In genomic region chr5:73282383-73282782, GRCh38 we compare ENCODE assay signal across 18 cellular contexts.
DNase-seq lines count a peak whose midpoint lies in the region; ATAC-seq and TF ChIP-seq lines count a peak whose summit lies in the region.
"Had no signal": no experiment of that assay in that cellular context is flagged by ENCODE, and none has a peak within 500 bp of the region (broad histone marks: within the 10 kb centered on the region; RNA-seq: fewer than 3 reads in every experiment).

No MANE protein-coding gene starts in this region.

- H3K4me3 ChIP-seq in mesenchymal stem cell (ENCODE audit: insufficient read depth in 1 of 2, low read depth in 1 of 2, low read length in 2 of 2) (no peak overlapping the region), body of pancreas (no peak overlapping the region), spleen (no peak overlapping the region)
- H3K4me3 ChIP-seq: hepatocyte, smooth muscle cell had no signal

- H3K4me2 ChIP-seq in mesenchymal stem cell (ENCODE audit: low read length, poor library complexity, severe bottlenecking): peak overlapping the region; percentile 33
- H3K4me2 ChIP-seq: hepatocyte, smooth muscle cell had no signal

- H3K4me1 ChIP-seq in mesenchymal stem cell (ENCODE audit: control insufficient read depth, insufficient read depth, low read depth, low read length) (peaks cover 19% of the 10 kb centered on the region), body of pancreas (peaks cover 40% of the 10 kb centered on the region), spleen (no peaks in the 10 kb centered on the region)

- no peak overlapping the region for H3K14ac ChIP-seq in mesenchymal stem cell (ENCODE audit: low read length in 2 of 2)

- no peak overlapping the region for H3K18ac ChIP-seq in mesenchymal stem cell (ENCODE audit: low read depth in 1 of 2, low read length in 2 of 2)

- no peak overlapping the region for H2BK15ac ChIP-seq in mesenchymal stem cell (ENCODE audit: low read depth, poor library complexity, severe bottlenecking)

- no peak overlapping the region for H4K8ac ChIP-seq in mesenchymal stem cell (ENCODE audit: low read length)

- H3K36me3 ChIP-seq in mesenchymal stem cell (ENCODE audit: control insufficient read depth in 1 of 2, insufficient read depth in 2 of 2, low read depth in 1 of 2, low read length in 2 of 2) (no peaks in the 10 kb centered on the region), body of pancreas (replicated peaks in 1 of 2; ENCODE audit: insufficient read depth in 1 of 2, low read depth in 2 of 2) (no peaks in the 10 kb centered on the region), spleen (no peaks in the 10 kb centered on the region)

- DNase-seq in DMS79 (lab: John Stamatoyannopoulos, UW) (peak; percentile 89), NCI-H1417 (lab: John Stamatoyannopoulos, UW) (peak; percentile 48 to 96 (median 89)), NCI-H526 treated with DMSO at 0.1 percent for 48 hours (lab: John Stamatoyannopoulos, UW) (peak; percentile 12), mesenchymal stem cell (no peak), mucosa of gallbladder (ENCODE audit: low spot score) (no peak), omental fat pad (ENCODE audit: low spot score) (no peak), body of pancreas (no peak), spleen (no peak)
- DNase-seq: activated CD4-positive, alpha-beta memory T cell treated with anti-CD3 and anti-CD28 coated beads, Interleukin-2, amount 10 ng/mL, durations not matched to agents 7 days and 5 days; activated T-cell treated with anti-CD3 and anti-CD28 coated beads, Interleukin-2, amount 50 U/mL, for 48 hours; endodermal cell; KG1; NCI-H1048; stimulated activated CD8-positive, alpha-beta memory T cell treated with anti-CD3 and anti-CD28 coated beads, Interleukin-4, amount 100 ng/mL, for 48 hours; T-cell had no signal

- peaks cover 0 to 73% of the 10 kb centered on the region in 2 experiments for H3K27me3 ChIP-seq in mesenchymal stem cell (ENCODE audit: control insufficient read depth in 1 of 2, insufficient read depth in 1 of 2, low read length in 2 of 2)
- H3K27me3 ChIP-seq in body of pancreas: no peaks in the 10 kb centered on the region
- H3K27me3 ChIP-seq in spleen (replicated peaks in 1 of 7): peaks cover 0 to 41% (median 0%) of the 10 kb centered on the region in 7 donors
- H3K27me3 ChIP-seq: hepatocyte had no signal

- intact Hi-C loops in body of pancreas (cut with DNase I): no loop called here
- intact Hi-C loops in spleen (cut with DNase I; ENCODE audit: low total_unique reads): no loop called here

- WGBS in mesenchymal stem cell: 51% methylated on average over 3 of the region's 7 CpGs
- WGBS in body of pancreas, 2 donors: 59 to 61% methylated on average over 6 to 7 of the region's 7 CpGs
- WGBS in spleen, 5 donors: 60 to 71% (median 64%) methylated on average over 7 of the region's 7 CpGs

- no peak overlapping the region for H2AFZ ChIP-seq in mesenchymal stem cell (ENCODE audit: low read depth, low read length)
- H2AFZ ChIP-seq: hepatocyte had no signal

- TF ChIP-seq CTCF in omental fat pad (IDR thresholded peaks at IDR 0.05) (no peak), body of pancreas (IDR thresholded peaks at IDR 0.05) (no peak), spleen (IDR thresholded peaks at IDR 0.05 in 8 of 11, conservative IDR thresholded peaks at IDR 0.05 in 3 of 11) (no peak)

- no peak overlapping the region for H4K91ac ChIP-seq in mesenchymal stem cell (ENCODE audit: low read length)

- H3K9ac ChIP-seq in mesenchymal stem cell (ENCODE audit: low read length): no peak overlapping the region

- no peaks in the 10 kb centered on the region for H3K79me1 ChIP-seq in mesenchymal stem cell (replicated peaks; ENCODE audit: low read length, poor library complexity, severe bottlenecking)

- no peak overlapping the region for H2BK12ac ChIP-seq in mesenchymal stem cell (ENCODE audit: low read length in 2 of 2)

- no peak overlapping the region for H2BK120ac ChIP-seq in mesenchymal stem cell (ENCODE audit: low read depth, low read length)

- H3K9me3 ChIP-seq in mesenchymal stem cell (ENCODE audit: control insufficient read depth, low read length): no peaks in the 10 kb centered on the region
- H3K9me3 ChIP-seq in body of pancreas: no peaks in the 10 kb centered on the region
- H3K9me3 ChIP-seq in spleen: peaks cover 0 to 7% (median 4%) of the 10 kb centered on the region in 8 donors

- H3K27ac ChIP-seq in mesenchymal stem cell (ENCODE audit: low read length, poor library complexity, severe bottlenecking) (peak overlapping the region; percentile 64), body of pancreas (no peak overlapping the region), spleen (no peak overlapping the region)
- H3K27ac ChIP-seq: hepatocyte had no signal

- no peak overlapping the region for H3K23ac ChIP-seq in mesenchymal stem cell (ENCODE audit: low read length in 2 of 2)

- no peak overlapping the region for H2AK5ac ChIP-seq in mesenchymal stem cell (ENCODE audit: low read length, severe bottlenecking)

- H2BK5ac ChIP-seq in mesenchymal stem cell (ENCODE audit: low read depth, low read length, poor library complexity, severe bottlenecking): no peak overlapping the region

- ATAC-seq in omental fat pad (ENCODE audit: low FRiP score): no peak
- ATAC-seq in body of pancreas: no peak
- ATAC-seq: Right ventricle myocardium inferior, T-cell had no signal

- TF ChIP-seq POLR2A in body of pancreas (IDR thresholded peaks at IDR 0.05): no peak
- no peak for TF ChIP-seq POLR2A in spleen (IDR thresholded peaks at IDR 0.05)

- no peak overlapping the region for H3K4ac ChIP-seq in mesenchymal stem cell (ENCODE audit: low read depth in 1 of 2, low read length in 2 of 2)

Comparison
In these comparisons a context has a peak if more than half of its experiments do, and no peak if none do; other contexts are left out.
1. DNase-seq: peak in DMS79 (single experiment), NCI-H1417 (3 of 3) and NCI-H526 treated with DMSO at 0.1 percent for 48 hours (single experiment); none in mesenchymal stem cell (single experiment), mucosa of gallbladder (single experiment), omental fat pad (single experiment), body of pancreas (0 of 4) and spleen (single experiment).